In genomic region chrX:275967-276587, GRCh38 we compare ENCODE assay signal across 8 cellular contexts. TPM values are rescaled to one million over a fixed set of nuclear protein-coding genes. Genes with fewer than 3 reads are reported as not detected.
DNase-seq lines count a peak whose midpoint lies in the region; ATAC-seq and TF ChIP-seq lines count a peak whose summit lies in the region.

No MANE protein-coding gene starts in this region.

- H3K27ac ChIP-seq in HL-60 (replicated peaks): peak overlapping the region; percentile 66

- H3K9me3 Mint-ChIP-seq in neural crest cell: no peaks in the 10 kb centered on the region

- DNase-seq in AG08395 (ENCODE audit: low spot score) (peak; percentile 93), HL-60 (ENCODE audit: low read depth in 1 of 2, low spot score in 1 of 2) (peak; percentile 43 to 74), fibroblast of pulmonary artery (ENCODE audit: low read depth) (peak; percentile 41), neural crest cell (ENCODE audit: low read depth, low spot score) (no peak), NCI-H1048 (lab: John Stamatoyannopoulos, UW) (no peak), NCI-H1105 (lab: John Stamatoyannopoulos, UW) (no peak)
- DNase-seq in activated CD8-positive, alpha-beta memory T cell treated with anti-CD3 and anti-CD28 coated beads, Interleukin-2, amount 50 U/mL, for 48 hours: peak; percentile 76

- H3K4me1 Mint-ChIP-seq in neural crest cell: peaks cover 22% of the 10 kb centered on the region

- peak overlapping the region; percentile 73 for H3K4me3 Mint-ChIP-seq in neural crest cell

- peak; percentile 80 for ATAC-seq in GM19395 (IDR thresholded peaks at IDR 0.05; ENCODE audit: unreplicated experiment)

- H3K27me3 Mint-ChIP-seq in neural crest cell (ENCODE audit: low read depth): peaks cover 21% of the 10 kb centered on the region

- no peaks in the 10 kb centered on the region for H3K36me3 Mint-ChIP-seq in neural crest cell (ENCODE audit: low read depth)

- no peaks in the 10 kb centered on the region for H3K27me3 ChIP-seq in HL-60 (ENCODE audit: insufficient read depth, poor library complexity, severe bottlenecking)

- no peak overlapping the region for H3K27ac Mint-ChIP-seq in neural crest cell (ENCODE audit: unreplicated experiment)

- H3K4me3 ChIP-seq in HL-60 (replicated peaks; ENCODE audit: insufficient read depth, low read length) (peak overlapping the region; percentile 53), fibroblast of pulmonary artery (replicated peaks; ENCODE audit: low read depth, low read length) (peak overlapping the region; percentile 65)

- TF ChIP-seq CTCF in HL-60 (IDR thresholded peaks at IDR 0.05; ENCODE audit: insufficient read depth, low read length) (no peak), fibroblast of pulmonary artery (IDR thresholded peaks at IDR 0.05; ENCODE audit: low read length, missing control alignments) (no peak), neural crest cell (conservative IDR thresholded peaks at IDR 0.05) (no peak)

RNA-seq across cellular contexts. Expression of gene PLCXD1, which starts 5.1 kb away (rescaled TPM):
- 49.1 and 52.4 TPM in 2 replicates for total RNA-seq in neural crest cell

RNA-seq across cellular contexts. Expression of gene GTPBP6, which starts 42.5 kb away (rescaled TPM):
- 81.3 and 81.9 TPM in 2 replicates for total RNA-seq in neural crest cell

Comparison
In these comparisons a context has a peak if more than half of its experiments do, and no peak if none do; other contexts are left out.
1. DNase-seq: peak in AG08395 (single experiment), HL-60 (2 of 2), activated CD8-positive, alpha-beta memory T cell treated with anti-CD3 and anti-CD28 coated beads, Interleukin-2, amount 50 U/mL, for 48 hours (single experiment) and fibroblast of pulmonary artery (single experiment); none in neural crest cell (single experiment), NCI-H1048 (single experiment) and NCI-H1105 (single experiment).